18 cellular contexts compared by ENCODE assay signal in the genomic region with DNA sequence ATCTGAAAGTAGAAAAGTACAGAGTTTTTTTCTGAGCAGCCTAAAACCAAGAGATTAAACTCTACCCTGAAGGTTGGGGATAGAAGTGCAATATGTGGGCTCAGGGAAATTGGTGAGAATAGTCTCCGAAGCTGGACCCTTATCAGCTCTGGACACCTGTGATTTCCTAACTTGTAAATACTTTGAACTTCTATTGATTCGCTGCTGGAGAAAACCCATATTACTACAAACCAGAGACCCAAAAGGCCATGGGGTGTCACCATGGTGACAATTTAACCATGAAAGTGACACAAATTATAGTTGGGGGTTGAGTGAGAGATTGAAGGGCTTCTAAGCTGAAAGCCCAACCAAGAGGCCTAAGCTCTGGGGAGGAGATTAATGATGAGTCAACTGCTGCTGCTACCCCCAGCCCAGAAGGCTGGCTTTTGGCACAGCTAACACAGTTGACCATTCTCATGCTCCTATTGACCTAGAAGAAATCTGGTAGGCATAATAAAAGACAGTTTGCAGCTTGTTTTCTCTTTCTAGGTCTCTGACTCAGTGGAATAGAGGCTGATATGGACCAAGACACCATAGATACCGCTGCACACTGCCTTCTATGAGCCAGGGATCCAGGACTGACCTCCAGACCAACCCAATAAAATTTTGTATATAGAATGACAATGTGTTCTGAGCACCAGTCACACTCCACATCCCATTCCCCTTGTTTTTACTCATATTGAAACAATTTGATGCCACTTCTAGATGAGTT.
"Had no signal": no experiment of that assay in that cellular context is flagged by ENCODE, and none has a peak within 500 bp of the region (broad histone marks: within the 10 kb centered on the region; RNA-seq: fewer than 3 reads in every experiment).

No MANE protein-coding gene starts in this region.

- H3K36me3 ChIP-seq: thyroid gland, upper lobe of right lung had no signal

- H3K4me1 ChIP-seq: psoas muscle, thyroid gland, upper lobe of right lung had no signal

- ATAC-seq: activated naive CD4-positive, alpha-beta T cell treated with anti-CD3 and anti-CD28 coated beads, Interleukin-2, amount 50 U/mL, for 72 hours; activated T-helper 17 cell treated with anti-CD3 and anti-CD28 coated beads, Interleukin-2, amount 50 U/mL, for 72 hours; mucosa of descending colon; psoas muscle; right cardiac atrium; T-cell; upper lobe of right lung had no signal

- DNase-seq: activated CD4-positive, alpha-beta T cell treated with anti-CD3 and anti-CD28 coated beads for 1 hour; activated CD8-positive, alpha-beta memory T cell treated with anti-CD3 and anti-CD28 coated beads for 24 hours; activated CD8-positive, alpha-beta memory T cell treated with anti-CD3 and anti-CD28 coated beads, Interleukin-2, amount 50 U/mL, for 4 hours; activated T-cell treated with anti-CD3 and anti-CD28 coated beads, Interleukin-2, amount 50 U/mL, for 24 hours; aorta; foreskin melanocyte; hypothalamus; mucosa of descending colon; psoas muscle; right cardiac atrium; stimulated activated CD4-positive, alpha-beta T cell treated with anti-CD3 and anti-CD28 coated beads, Interleukin-1b, Interleukin-23, amount 100 ng/mL, for 48 hours; substantia nigra; T-cell; thyroid gland; upper lobe of right lung had no signal

- H3K27ac ChIP-seq: psoas muscle, skin epidermis, thyroid gland, upper lobe of right lung had no signal

- H3K27me3 ChIP-seq: thyroid gland, upper lobe of right lung had no signal

- H3K4me3 ChIP-seq: mucosa of descending colon, psoas muscle, skin epidermis, thyroid gland, upper lobe of right lung had no signal

- H3K9me3 ChIP-seq: mucosa of descending colon, psoas muscle, thyroid gland, upper lobe of right lung had no signal
